9 cellular contexts compared by ENCODE assay signal in genomic region chr5:176658007-176658599, GRCh38. TPM values are rescaled to one million over a fixed set of nuclear protein-coding genes. Genes with fewer than 3 reads are reported as not detected.
DNase-seq lines count a peak whose midpoint lies in the region; ATAC-seq and TF ChIP-seq lines count a peak whose summit lies in the region.
"Had no signal": no experiment of that assay in that cellular context is flagged by ENCODE, and none has a peak within 500 bp of the region (broad histone marks: within the 10 kb centered on the region; RNA-seq: fewer than 3 reads in every experiment).

No MANE protein-coding gene starts in this region.

- intact Hi-C loops in OCI-LY7 (cut with micrococcal nuclease; ENCODE audit: unreplicated experiment) = no loop called here
- intact Hi-C loops in natural killer cell (cut with micrococcal nuclease) = loop anchor here (2.0 to 5.0 kb wide), 2 partner anchors 301 to 454 kb away; no protein-coding TSS in a partner anchor

- H3K27ac Mint-ChIP-seq in natural killer cell = no peak overlapping the region

- CTCF ChIA-PET in OCI-LY7 (lab: Charles Lee; ENCODE audit: unreplicated experiment) = interaction anchor here (1.0 kb wide), 1 partner anchor 10 kb away, joined by 3 read pairs; no protein-coding TSS in a partner anchor

- no peaks in the 10 kb centered on the region for H3K9me2 ChIP-seq in OCI-LY7 (ENCODE audit: insufficient read depth, low read length)

- TF ChIP-seq CTCF in 22Rv1 (IDR thresholded peaks at IDR 0.05) = peak; percentile 90
- TF ChIP-seq CTCF in GM12872 (IDR thresholded peaks at IDR 0.05; ENCODE audit: insufficient read depth, low read depth, low read length) = peak; percentile 100
- peak; percentile 85 for TF ChIP-seq CTCF in OCI-LY7 (conservative IDR thresholded peaks at IDR 0.05; ENCODE audit: low read length)
- peak; percentile 88 for TF ChIP-seq CTCF in natural killer cell (IDR thresholded peaks at IDR 0.05)

- H3K27me3 Mint-ChIP-seq in natural killer cell (ENCODE audit: low read depth in 2 of 2) = peaks cover 0 to 2% of the 10 kb centered on the region in 2 donors

- no peaks in the 10 kb centered on the region for H4K20me1 ChIP-seq in OCI-LY7 (ENCODE audit: insufficient read depth, low read length)

- POLR2A ChIA-PET in OCI-LY7 (lab: Charles Lee) = interaction anchor here (0.8 kb wide), 1 partner anchor 712 kb away, joined by 4 read pairs; no protein-coding TSS in a partner anchor

- H3K9me3 ChIP-seq in OCI-LY7 (ENCODE audit: low read length) = no peaks in the 10 kb centered on the region

- no peak overlapping the region for H2AFZ ChIP-seq in OCI-LY7 (ENCODE audit: low read length)

- peaks cover 5% of the 10 kb centered on the region for H3K4me1 ChIP-seq in OCI-LY7 (ENCODE audit: insufficient read depth, low read length, poor library complexity, severe bottlenecking)

- H3K27ac ChIP-seq in 22Rv1 (no peak overlapping the region), OCI-LY7 (ENCODE audit: low read depth, low read length, poor library complexity, severe bottlenecking) (no peak overlapping the region), substantia nigra (ENCODE audit: low read depth, low read length, poor library complexity, severe bottlenecking) (no peak overlapping the region)

- no peaks in the 10 kb centered on the region for H3K79me2 ChIP-seq in OCI-LY7 (ENCODE audit: insufficient read depth, low read depth, low read length)

- peak overlapping the region; percentile 73 for H3K4me3 Mint-ChIP-seq in natural killer cell

- H3K4me1 Mint-ChIP-seq in natural killer cell = peaks cover 29 to 44% of the 10 kb centered on the region in 2 donors

- H3K36me3 ChIP-seq in OCI-LY7 (ENCODE audit: insufficient read depth, low read length) = no peaks in the 10 kb centered on the region

- DNase-seq in OCI-LY7 (ENCODE audit: low spot score) (peak; percentile 75), natural killer cell (peak; percentile 58), substantia nigra (lab: John Stamatoyannopoulos, UW) (peak in 45 of 49 donors; percentile 8 to 78 (median 45))
- peak; percentile 70 for DNase-seq in activated T-cell treated with anti-CD3 and anti-CD28 coated beads, Interleukin-2, amount 50 U/mL, for 1 hour

- TSS peak; percentile 84 for BruUV-seq in OCI-LY7 (replicated peaks; lab: Mats Ljungman, UMichigan)

- no peak overlapping the region for H3K4me2 ChIP-seq in OCI-LY7 (ENCODE audit: low read length)

- ATAC-seq in HG03460 (IDR thresholded peaks at IDR 0.05; ENCODE audit: unreplicated experiment) = peak; percentile 39
- ATAC-seq in esophagus mucosa = peak; percentile 67
- ATAC-seq in natural killer cell = peak; percentile 74 to 81 (median 77)

- no peaks in the 10 kb centered on the region for H3K36me3 Mint-ChIP-seq in natural killer cell

- H3K9me3 Mint-ChIP-seq in natural killer cell = no peaks in the 10 kb centered on the region

- H3K4me3 ChIP-seq in OCI-LY7 (ENCODE audit: low read depth, low read length, poor library complexity, severe bottlenecking) = no peak overlapping the region

RNA-seq across cellular contexts. Expression of gene TSPAN17, which starts 10.8 kb away (rescaled TPM):
- total RNA-seq in OCI-LY7 (2014; rRNA removed; shearing (Covaris generic)) = 9.3 and 10.3 TPM in 2 replicates
- total RNA-seq in OCI-LY7 (2022) (18.4 and 23.3 TPM in 2 replicates), esophagus mucosa (24.0 TPM), natural killer cell (10 to 100 TPM; 24.1 to 29.4 (median 24.6) TPM)

RNA-seq across cellular contexts. Expression of gene EIF4E1B, which starts 27.6 kb away (rescaled TPM):
- total RNA-seq in OCI-LY7 (2014; rRNA removed; shearing (Covaris generic)) = 0.16 and 0.64 TPM in 2 replicates
- total RNA-seq in OCI-LY7 (2022) (2.4 and 2.9 TPM in 2 replicates), esophagus mucosa (not detected), natural killer cell (not detected)
- total RNA-seq: urinary bladder had no signal

RNA-seq across cellular contexts. Expression of gene SNCB, which starts 27.8 kb away (rescaled TPM):
- 0.50 and 0.70 TPM in 2 replicates for total RNA-seq in OCI-LY7 (2014; rRNA removed; shearing (Covaris generic))
- total RNA-seq in OCI-LY7 (2022) = 3.5 TPM in 2 replicates
- not detected for total RNA-seq in esophagus mucosa
- total RNA-seq in natural killer cell = not detected
- total RNA-seq: urinary bladder had no signal

RNA-seq across cellular contexts. Expression of gene GPRIN1, which starts 48.1 kb away (rescaled TPM):
- 3.8 and 4.9 TPM in 2 replicates for total RNA-seq in OCI-LY7 (2014; rRNA removed; shearing (Covaris generic))
- total RNA-seq in OCI-LY7 (2022) = 4.5 and 5.3 TPM in 2 replicates
- total RNA-seq in esophagus mucosa = 1.9 TPM
- total RNA-seq in natural killer cell = 1 to 10 TPM in 2 of 3 donors, under 1 TPM in 1; 0.92 to 1.5 (median 1.3) TPM
